In genomic region chr12:92898755-92899154, GRCh38 we compare ENCODE assay signal across 1 cellular context.
TF ChIP-seq lines count a peak whose summit lies in the region.

No MANE protein-coding gene starts in this region.

TF ChIP-seq in HCT116, 20 proteins besides CTCF, POLR2A, EP300 and RAD21 (continued from another document):
- TF ChIP-seq REST (IDR thresholded peaks at IDR 0.05; ENCODE audit: low read depth) (no peak), MAX (IDR thresholded peaks at IDR 0.05) (no peak), EZH2 (IDR thresholded peaks at IDR 0.05) (no peak), POLR2AphosphoS5 (IDR thresholded peaks at IDR 0.05; ENCODE audit: low read depth, low read length) (no peak), JUND (IDR thresholded peaks at IDR 0.05) (no peak), SIN3A (IDR thresholded peaks at IDR 0.05; ENCODE audit: low read depth) (no peak), ATF3 (IDR thresholded peaks at IDR 0.05) (no peak), SP1 (IDR thresholded peaks at IDR 0.05; ENCODE audit: low read depth) (no peak), ZNF274 (IDR thresholded peaks at IDR 0.05; ENCODE audit: low read depth, low read length) (no peak), FOSL1 (IDR thresholded peaks at IDR 0.05; ENCODE audit: low read depth) (no peak), CEBPB (IDR thresholded peaks at IDR 0.05; ENCODE audit: low read depth) (no peak), ELF1 (IDR thresholded peaks at IDR 0.05; ENCODE audit: borderline replicate concordance, low read depth) (no peak), CBX3 (IDR thresholded peaks at IDR 0.05; ENCODE audit: low read depth) (no peak), EGR1 (IDR thresholded peaks at IDR 0.05; ENCODE audit: low read depth) (no peak), SRF (IDR thresholded peaks at IDR 0.05; ENCODE audit: low read depth) (no peak), TCF7L2 (IDR thresholded peaks at IDR 0.05; ENCODE audit: borderline replicate concordance, extremely low read depth, insufficient read depth, insufficient read length) (no peak), EZH2phosphoT487 (IDR thresholded peaks at IDR 0.05; ENCODE audit: borderline replicate concordance) (no peak)
